21 cellular contexts compared by ENCODE assay signal in the genomic region with DNA sequence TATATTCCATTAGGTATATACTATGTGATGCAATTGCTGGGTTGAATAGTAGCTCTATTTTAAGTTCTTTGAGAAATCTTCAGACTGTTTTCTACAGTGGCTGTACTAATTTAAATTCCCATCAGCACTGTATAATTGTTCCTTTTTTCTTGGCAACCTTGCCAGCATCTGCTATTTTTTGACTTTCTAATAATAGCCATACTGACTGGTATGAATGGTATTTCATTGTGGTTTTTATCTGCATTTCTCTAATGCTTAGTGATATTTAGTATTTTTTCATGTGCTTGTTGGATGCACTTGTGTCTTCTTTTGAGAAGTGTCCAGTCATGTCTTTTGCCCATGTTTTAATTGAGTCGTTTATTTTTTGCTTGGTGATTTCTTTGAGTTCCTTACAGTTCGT.
DNase-seq lines count a peak whose midpoint lies in the region; ATAC-seq and TF ChIP-seq lines count a peak whose summit lies in the region.
"Had no signal": no experiment of that assay in that cellular context is flagged by ENCODE, and none has a peak within 500 bp of the region (broad histone marks: within the 10 kb centered on the region; RNA-seq: fewer than 3 reads in every experiment).

No MANE protein-coding gene starts in this region.

- H3K4me3 ChIP-seq in AG04449 (ENCODE audit: low read depth, low read length) (no peak overlapping the region), HFF-Myc (replicated peaks; ENCODE audit: low read depth, low read length) (no peak overlapping the region)
- H3K4me3 ChIP-seq: sigmoid colon, stomach, upper lobe of right lung had no signal

- no peak for TF ChIP-seq CTCF in AG04449 (IDR thresholded peaks at IDR 0.05; ENCODE audit: insufficient read depth, low read length, missing control alignments)
- no peak for TF ChIP-seq CTCF in HFF-Myc (IDR thresholded peaks at IDR 0.05; ENCODE audit: low read depth, low read length, missing control alignments)

- POLR2A ChIA-PET in AG04449 (lab: Yijun Ruan, JAX): interaction anchor here (0.5 kb wide), 1 partner anchor 55 kb away, joined by 3 read pairs; no protein-coding TSS in a partner anchor

- CTCF ChIA-PET in AG04449 (lab: Yijun Ruan, JAX): interaction anchor here (0.9 to 5.1 kb wide), 4 partner anchors 68 to 1327 kb away, joined by 4 to 47 read pairs (median 6); no protein-coding TSS in a partner anchor

- no peak for ATAC-seq in HG03439 (IDR thresholded peaks at IDR 0.05; ENCODE audit: unreplicated experiment)
- ATAC-seq: activated naive CD8-positive, alpha-beta T cell treated with anti-CD3 and anti-CD28 coated beads, Interleukin-2, amount 50 U/mL, for 24 hours; CD8-positive, alpha-beta T cell; upper lobe of right lung had no signal

- DNase-seq in AG04449 (ENCODE audit: low read depth, low spot score): peak; percentile 23
- DNase-seq in HFF-Myc (ENCODE audit: extremely low read depth, low read depth): peak; percentile 17
- DNase-seq in astrocyte of the hippocampus (ENCODE audit: low read depth, low spot score): peak; percentile 33
- peak; percentile 78 for DNase-seq in foreskin melanocyte
- no peak for DNase-seq in NCI-H446 (lab: John Stamatoyannopoulos, UW)
- no peak for DNase-seq in ureter (ENCODE audit: low spot score)
- no peak for DNase-seq in activated CD4-positive, CD25-positive, alpha-beta regulatory T cell treated with anti-CD3 and anti-CD28 coated beads, Interleukin-2, amount 50 U/mL, for 72 hours
- DNase-seq: activated B cell treated with CpG ODN at 0.5 μM for 24 hours; activated naive CD8-positive, alpha-beta T cell treated with anti-CD3 and anti-CD28 coated beads, Interleukin-2, amount 50 U/mL, for 24 hours; CD8-positive, alpha-beta T cell; central memory CD4-positive, alpha-beta T cell; DMS79; effector memory CD4-positive, alpha-beta T cell; NCI-H2081 treated with DMSO at 0.1 percent for 48 hours; NCI-H526 treated with DMSO at 0.1 percent for 48 hours; sigmoid colon; stimulated activated CD4-positive, alpha-beta T cell treated with anti-CD3 and anti-CD28 coated beads, Interleukin-1b, Interleukin-23, amount 100 ng/mL, for 48 hours; stomach; T-helper 2 cell; upper lobe of right lung had no signal

Comparison
In these comparisons a context has a peak if more than half of its experiments do, and no peak if none do; other contexts are left out.
1. DNase-seq: peak in AG04449 (single experiment), HFF-Myc (single experiment), astrocyte of the hippocampus (single experiment) and foreskin melanocyte (single experiment); none in NCI-H446 (0 of 2), ureter (single experiment) and activated CD4-positive, CD25-positive, alpha-beta regulatory T cell treated with anti-CD3 and anti-CD28 coated beads, Interleukin-2, amount 50 U/mL, for 72 hours (single experiment).